ENCODE assay signal across 21 cellular contexts in the genomic region with DNA sequence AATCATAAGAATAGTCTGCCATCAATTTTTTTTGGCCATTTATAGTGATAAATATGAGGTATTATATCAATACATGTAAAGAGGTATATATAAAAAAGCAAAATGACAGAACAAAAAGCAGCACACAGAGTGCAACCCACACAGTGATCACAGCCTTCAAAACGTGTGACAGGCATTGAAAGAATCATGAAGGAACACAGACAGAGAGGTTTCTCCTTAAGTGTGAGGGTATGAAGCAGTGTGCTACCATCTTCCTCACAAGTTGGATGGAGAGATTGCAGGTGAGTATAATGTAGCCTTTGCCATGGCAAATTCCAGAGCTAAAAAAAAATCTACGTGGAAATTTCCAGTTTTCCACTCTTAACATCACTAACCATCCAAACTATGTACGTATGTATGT. TPM values are rescaled to one million over a fixed set of nuclear protein-coding genes. Genes with fewer than 3 reads are reported as not detected.
DNase-seq lines count a peak whose midpoint lies in the region; ATAC-seq and TF ChIP-seq lines count a peak whose summit lies in the region.
"Had no signal": no experiment of that assay in that cellular context is flagged by ENCODE, and none has a peak within 500 bp of the region (broad histone marks: within the 10 kb centered on the region; RNA-seq: fewer than 3 reads in every experiment).

No MANE protein-coding gene starts in this region.

- in situ Hi-C loops in mammary epithelial cell (cut with MboI; ENCODE audit: low sequenced_read_pairs in 2 of 2) = no loop called here

- H3K9ac ChIP-seq in neural cell (ENCODE audit: low read length) = no peak overlapping the region
- no peak overlapping the region for H3K9ac ChIP-seq in mammary epithelial cell (ENCODE audit: insufficient read depth, low read length)

- no peaks in the 10 kb centered on the region for H3K4me1 ChIP-seq in mammary epithelial cell (ENCODE audit: insufficient read depth, low read length)

- H3K36me3 ChIP-seq in neural cell (ENCODE audit: insufficient read depth, low read length) (no peaks in the 10 kb centered on the region), mammary epithelial cell (ENCODE audit: insufficient read depth, low read length) (no peaks in the 10 kb centered on the region)
- H3K36me3 ChIP-seq: gastrocnemius medialis, thoracic aorta had no signal

- peak overlapping the region; percentile 15 for H3K4me3 Mint-ChIP-seq in activated CD4-positive, alpha-beta T cell treated with anti-CD3 and anti-CD28 coated beads, Interleukin-2, amount 10 ng/mL, durations not matched to agents 7 days and 5 days
- H3K4me3 Mint-ChIP-seq in CD4-positive, alpha-beta T cell = peak overlapping the region; percentile 44
- H3K4me3 Mint-ChIP-seq in activated T-helper 17 cell treated with anti-CD3 and anti-CD28 coated beads, Interleukin-2, amount 50 U/mL, for 72 hours = peak overlapping the region; percentile 61

- H3K4me3 ChIP-seq in neural cell (ENCODE audit: low read length) (peak overlapping the region; percentile 11), mammary epithelial cell (replicated peaks in 1 of 3; ENCODE audit: insufficient read depth in 1 of 3, low read depth in 2 of 3, low read length in 3 of 3) (no peak overlapping the region)
- H3K4me3 ChIP-seq: hepatocyte, thoracic aorta had no signal

- TF ChIP-seq CTCF in CD4-positive, alpha-beta T cell (IDR thresholded peaks at IDR 0.05) = no peak
- TF ChIP-seq CTCF in neural cell (IDR thresholded peaks at IDR 0.05; ENCODE audit: poor library complexity, severe bottlenecking) = no peak
- no peak for TF ChIP-seq CTCF in mammary epithelial cell (conservative IDR thresholded peaks at IDR 0.05 in 1 of 2, IDR thresholded peaks at IDR 0.05 in 1 of 2; ENCODE audit: extremely low read depth in 1 of 2, insufficient read depth in 1 of 2, low read depth in 1 of 2, low read length in 2 of 2)

- dilution Hi-C loops in mammary epithelial cell (cut with HindIII; ENCODE audit: low sequenced_read_pairs) = no loop called here

- no peaks in the 10 kb centered on the region for H3K9me3 Mint-ChIP-seq in activated CD4-positive, alpha-beta T cell treated with anti-CD3 and anti-CD28 coated beads, Interleukin-2, amount 10 ng/mL, durations not matched to agents 7 days and 5 days
- H3K9me3 Mint-ChIP-seq in CD4-positive, alpha-beta T cell = no peaks in the 10 kb centered on the region
- no peaks in the 10 kb centered on the region for H3K9me3 Mint-ChIP-seq in activated T-helper 17 cell treated with anti-CD3 and anti-CD28 coated beads, Interleukin-2, amount 50 U/mL, for 72 hours
- H3K9me3 Mint-ChIP-seq: activated T-helper 2 cell treated with anti-CD3 and anti-CD28 coated beads, Interferon-gamma antibody, Interleukin-2, Interleukin-4, amounts not matched to agents 10 μg/mL and 5 μg/mL and 100 μg/mL, durations not matched to agents 14 hours and 24 hours and 36 hours; IgD-negative memory B cell; stimulated activated naive CD8-positive, alpha-beta T cell treated with anti-CD3 and anti-CD28 coated beads, Interleukin-15, Interleukin-2, amounts not matched to agents 100 ng/mL and 50 ng/mL, for 24 hours had no signal

- intact Hi-C loops in CD4-positive, alpha-beta T cell (cut with DNase I, micrococcal nuclease) = loop anchor here (2.0 to 5.0 kb wide), 2 partner anchors 20 to 309 kb away; a partner anchor contains a TSS
- intact Hi-C loops in mammary epithelial cell (cut with micrococcal nuclease) = loop anchor here (2.0 to 5.0 kb wide), 2 partner anchors 20 to 309 kb away; a partner anchor contains a TSS

- H2AFZ ChIP-seq in neural cell (ENCODE audit: low read depth, low read length) (no peak overlapping the region), mammary epithelial cell (ENCODE audit: low read depth, low read length) (no peak overlapping the region)
- H2AFZ ChIP-seq: hepatocyte had no signal

- WGBS in mammary epithelial cell (ENCODE audit: low coverage, missing lambda C conversion rate) = 40% methylated on average over 3 of the region's 3 CpGs

- H3K9me2 ChIP-seq in neural cell (ENCODE audit: insufficient read depth, low read length) = no peaks in the 10 kb centered on the region

- POLR2A ChIA-PET in activated CD4-positive, alpha-beta T cell treated with anti-CD3 and anti-CD28 coated beads, Interleukin-2, amount 10 ng/mL, durations not matched to agents 7 days and 5 days (lab: Charles Lee) = interaction anchor here (1.3 kb wide), 1 partner anchor 10 kb away, joined by 3 read pairs; no protein-coding TSS in a partner anchor
- POLR2A ChIA-PET in CD4-positive, alpha-beta T cell (lab: Charles Lee) = interaction anchor here (0.8 to 1.8 kb wide), 4 partner anchors 9 to 79 kb away, joined by 3 to 8 read pairs (median 4); a partner anchor contains a TSS

- DNase-seq in activated CD4-positive, alpha-beta T cell treated with anti-CD3 and anti-CD28 coated beads, Interleukin-2, amount 10 ng/mL, durations not matched to agents 7 days and 5 days = no peak
- no peak for DNase-seq in activated CD4-positive, alpha-beta T cell treated with anti-CD3 and anti-CD28 coated beads, Interleukin-2, amount 50 U/mL, for 48 hours
- DNase-seq in CD4-positive, alpha-beta T cell = no peak
- DNase-seq in globus pallidus (ENCODE audit: low spot score) (no peak), mammary epithelial cell (no peak)
- DNase-seq: gastrocnemius medialis, NCI-H1048, NCI-H187 treated with DMSO at 0.1 percent for 48 hours, NCI-H526, SHP77 treated with DMSO at 0.1 percent for 48 hours, SW 1271 had no signal

- no peak for TF ChIP-seq EP300 in neural cell (conservative IDR thresholded peaks at IDR 0.05; ENCODE audit: poor library complexity, severe bottlenecking)

- no peak for TF ChIP-seq RAD21 in neural cell (conservative IDR thresholded peaks at IDR 0.05)

- H3K27ac ChIP-seq in CD4-positive, alpha-beta T cell (ENCODE audit: low read depth, low read length) = no peak overlapping the region
- no peak overlapping the region for H3K27ac ChIP-seq in neural cell (ENCODE audit: low read length)
- H3K27ac ChIP-seq in mammary epithelial cell (ENCODE audit: insufficient read depth, low read depth, low read length) = no peak overlapping the region
- H3K27ac ChIP-seq: gastrocnemius medialis, hepatocyte, thoracic aorta had no signal

- no peaks in the 10 kb centered on the region for H3F3A ChIP-seq in neural cell (ENCODE audit: insufficient read depth, low read length, poor library complexity, severe bottlenecking)

- H3K27ac Mint-ChIP-seq in activated CD4-positive, alpha-beta T cell treated with anti-CD3 and anti-CD28 coated beads, Interleukin-2, amount 10 ng/mL, durations not matched to agents 7 days and 5 days = no peak overlapping the region
- H3K27ac Mint-ChIP-seq in CD4-positive, alpha-beta T cell = peak overlapping the region; percentile 70
- no peak overlapping the region for H3K27ac Mint-ChIP-seq in activated T-helper 17 cell treated with anti-CD3 and anti-CD28 coated beads, Interleukin-2, amount 50 U/mL, for 72 hours
- H3K27ac Mint-ChIP-seq: activated T-helper 2 cell treated with anti-CD3 and anti-CD28 coated beads, Interferon-gamma antibody, Interleukin-2, Interleukin-4, amounts not matched to agents 10 μg/mL and 5 μg/mL and 100 μg/mL, durations not matched to agents 14 hours and 24 hours and 36 hours; IgD-negative memory B cell; stimulated activated naive CD8-positive, alpha-beta T cell treated with anti-CD3 and anti-CD28 coated beads, Interleukin-15, Interleukin-2, amounts not matched to agents 100 ng/mL and 50 ng/mL, for 24 hours had no signal

- peaks cover 6% of the 10 kb centered on the region for H4K20me1 ChIP-seq in neural cell (ENCODE audit: insufficient read depth)
- no peaks in the 10 kb centered on the region for H4K20me1 ChIP-seq in mammary epithelial cell (ENCODE audit: insufficient read depth, low read length)

- H3K9me3 ChIP-seq in CD4-positive, alpha-beta T cell (ENCODE audit: control insufficient read depth, low read length) = no peaks in the 10 kb centered on the region
- H3K9me3 ChIP-seq in neural cell (ENCODE audit: low read length) (no peaks in the 10 kb centered on the region), mammary epithelial cell (replicated peaks; ENCODE audit: insufficient read depth, low read length) (no peaks in the 10 kb centered on the region)
- H3K9me3 ChIP-seq: gastrocnemius medialis, thoracic aorta had no signal

- H3K4me2 ChIP-seq in neural cell (ENCODE audit: low read length) (no peak overlapping the region), mammary epithelial cell (ENCODE audit: insufficient read depth, low read depth, low read length) (no peak overlapping the region)
- H3K4me2 ChIP-seq: hepatocyte had no signal

- H3K36me3 Mint-ChIP-seq in activated CD4-positive, alpha-beta T cell treated with anti-CD3 and anti-CD28 coated beads, Interleukin-2, amount 10 ng/mL, durations not matched to agents 7 days and 5 days (ENCODE audit: low read depth) = peaks cover 13% of the 10 kb centered on the region
- peaks cover 48% of the 10 kb centered on the region for H3K36me3 Mint-ChIP-seq in CD4-positive, alpha-beta T cell (ENCODE audit: low read depth)
- peaks cover 31% of the 10 kb centered on the region for H3K36me3 Mint-ChIP-seq in activated T-helper 17 cell treated with anti-CD3 and anti-CD28 coated beads, Interleukin-2, amount 50 U/mL, for 72 hours (ENCODE audit: low read depth)
- H3K36me3 Mint-ChIP-seq: IgD-negative memory B cell had no signal

- ATAC-seq in CD4-positive, alpha-beta T cell (ENCODE audit: poor library complexity) = no peak
- no peak for ATAC-seq in activated T-helper 17 cell treated with anti-CD3 and anti-CD28 coated beads, Interleukin-2, amount 50 U/mL, for 72 hours (replicated peaks)
- no peak for ATAC-seq in GM18511 (IDR thresholded peaks at IDR 0.05; ENCODE audit: unreplicated experiment)
- ATAC-seq: activated CD4-positive, CD25-positive, alpha-beta regulatory T cell treated with anti-CD3 and anti-CD28 coated beads, Interleukin-2, amount 50 U/mL, for 24 hours; gastrocnemius medialis; Panc1 had no signal

- no TSS peak for BruUV-seq in mammary epithelial cell (replicated peaks; lab: Mats Ljungman, UMichigan)

- H3K27me3 Mint-ChIP-seq in activated CD4-positive, alpha-beta T cell treated with anti-CD3 and anti-CD28 coated beads, Interleukin-2, amount 10 ng/mL, durations not matched to agents 7 days and 5 days = no peaks in the 10 kb centered on the region
- H3K27me3 Mint-ChIP-seq in CD4-positive, alpha-beta T cell = no peaks in the 10 kb centered on the region
- no peaks in the 10 kb centered on the region for H3K27me3 Mint-ChIP-seq in activated T-helper 17 cell treated with anti-CD3 and anti-CD28 coated beads, Interleukin-2, amount 50 U/mL, for 72 hours
- H3K27me3 Mint-ChIP-seq: IgD-negative memory B cell; stimulated activated naive CD8-positive, alpha-beta T cell treated with anti-CD3 and anti-CD28 coated beads, Interleukin-15, Interleukin-2, amounts not matched to agents 100 ng/mL and 50 ng/mL, for 24 hours had no signal

- H3K27me3 ChIP-seq in CD4-positive, alpha-beta T cell (ENCODE audit: control insufficient read depth, insufficient read depth, low read length) = no peaks in the 10 kb centered on the region
- no peaks in the 10 kb centered on the region for H3K27me3 ChIP-seq in neural cell (ENCODE audit: insufficient read depth, low read depth, low read length)
- H3K27me3 ChIP-seq in mammary epithelial cell (ENCODE audit: insufficient read depth, low read length) = no peaks in the 10 kb centered on the region
- H3K27me3 ChIP-seq: gastrocnemius medialis, hepatocyte had no signal

- H3K79me2 ChIP-seq in neural cell (replicated peaks; ENCODE audit: insufficient read depth, low read length) (peaks cover 93% of the 10 kb centered on the region), mammary epithelial cell (ENCODE audit: insufficient read depth, low read length) (no peaks in the 10 kb centered on the region)

- peaks cover 51% of the 10 kb centered on the region for H3K4me1 Mint-ChIP-seq in activated CD4-positive, alpha-beta T cell treated with anti-CD3 and anti-CD28 coated beads, Interleukin-2, amount 10 ng/mL, durations not matched to agents 7 days and 5 days
- H3K4me1 Mint-ChIP-seq in CD4-positive, alpha-beta T cell (ENCODE audit: low read depth) = peaks cover 76% of the 10 kb centered on the region
- H3K4me1 Mint-ChIP-seq in activated T-helper 17 cell treated with anti-CD3 and anti-CD28 coated beads, Interleukin-2, amount 50 U/mL, for 72 hours = peaks cover 40% of the 10 kb centered on the region

- CTCF ChIA-PET in activated CD4-positive, alpha-beta T cell treated with anti-CD3 and anti-CD28 coated beads, Interleukin-2, amount 10 ng/mL, durations not matched to agents 7 days and 5 days (lab: Charles Lee) = interaction anchor here (1.0 kb wide), 1 partner anchor 18 kb away, joined by 3 read pairs; no protein-coding TSS in a partner anchor
- CTCF ChIA-PET in CD4-positive, alpha-beta T cell (lab: Charles Lee) = interaction anchor here (1.0 to 2.7 kb wide), 5 partner anchors 14 to 110 kb away, joined by 3 to 12 read pairs (median 3); a partner anchor contains a TSS
- CTCF ChIA-PET in mammary epithelial cell (lab: Charles Lee; ENCODE audit: low non-redundant PET) = no interaction called here

RNA-seq across cellular contexts. Expression of a gene that starts 19.6 kb away (rescaled TPM):
- total RNA-seq in activated CD4-positive, alpha-beta T cell treated with anti-CD3 and anti-CD28 coated beads, Interleukin-2, amount 10 ng/mL, durations not matched to agents 7 days and 5 days = 10 to 100 TPM; 47.6 to 54.2 TPM
- 100 to 1,000 TPM; 173 to 181 TPM for total RNA-seq in CD4-positive, alpha-beta T cell
- 10 to 100 TPM; 36.3 to 40.4 TPM for total RNA-seq in activated T-helper 17 cell treated with anti-CD3 and anti-CD28 coated beads, Interleukin-2, amount 50 U/mL, for 72 hours
- polyA plus RNA-seq in neural cell (127 and 137 TPM in 2 replicates), mammary epithelial cell (16.3 TPM)
- polyA minus RNA-seq in neural cell (157 and 184 TPM in 2 replicates), mammary epithelial cell (33.0 TPM)
- 10 to 100 TPM; 22.9 to 24.5 TPM for total RNA-seq in mammary epithelial cell
